Comparison of ENCODE assay signal across 9 cellular contexts in the genomic region with DNA sequence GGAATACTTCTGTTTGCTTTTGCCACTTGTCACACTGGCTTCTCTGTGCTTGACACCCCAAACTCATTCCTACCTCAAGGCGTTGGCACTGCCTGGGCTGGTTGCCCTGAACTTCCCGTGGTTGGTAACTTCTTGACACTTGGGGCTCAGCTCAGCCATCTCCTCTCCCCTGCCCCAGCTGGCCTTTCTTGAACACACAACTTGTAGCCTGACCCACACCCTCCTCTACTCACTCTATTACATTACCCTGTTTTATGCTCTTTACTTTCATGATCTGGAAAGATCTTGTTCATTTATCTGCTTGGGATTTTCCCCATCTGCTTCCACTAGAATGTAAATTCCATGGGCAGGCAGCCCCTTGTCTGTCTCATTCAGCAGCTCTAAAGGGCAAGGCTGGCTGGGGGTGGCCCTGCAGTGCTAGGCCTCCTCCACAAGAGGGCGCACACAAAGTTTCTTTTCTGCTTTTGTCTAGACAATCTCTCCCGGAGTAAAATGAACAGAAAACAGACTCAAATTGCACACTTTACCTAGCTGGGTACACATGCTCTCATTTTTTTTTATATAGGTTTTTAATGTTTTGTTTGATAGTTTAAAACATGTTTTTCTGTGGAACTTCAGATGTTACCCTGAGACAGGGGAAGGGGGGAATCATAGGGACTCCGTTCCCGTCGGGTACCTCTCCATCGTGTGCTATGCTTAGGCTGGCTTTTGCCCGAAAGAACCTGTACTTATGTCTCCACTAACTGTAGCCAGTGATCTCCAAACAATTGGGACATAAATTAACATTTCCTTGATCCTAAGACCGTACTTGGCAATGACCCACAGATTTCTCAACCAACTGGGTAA. TPM values are rescaled to one million over a fixed set of nuclear protein-coding genes. Genes with fewer than 3 reads are reported as not detected.
DNase-seq lines count a peak whose midpoint lies in the region; ATAC-seq and TF ChIP-seq lines count a peak whose summit lies in the region.
"Had no signal": no experiment of that assay in that cellular context is flagged by ENCODE, and none has a peak within 500 bp of the region (broad histone marks: within the 10 kb centered on the region; RNA-seq: fewer than 3 reads in every experiment).

No MANE protein-coding gene starts in this region.

- BruUV-seq in Caco-2 (replicated peaks; lab: Mats Ljungman, UMichigan) = no TSS peak

- CTCF ChIA-PET in Caco-2 (lab: Charles Lee) (interaction anchor here (0.6 to 2.1 kb wide), 10 partner anchors 9 to 168 kb away, joined by 3 to 9 read pairs (median 3); a partner anchor contains a TSS), T-cell (lab: Charles Lee) (interaction anchor here (0.5 to 1.6 kb wide), 10 partner anchors 9 to 313 kb away, joined by 3 to 7 read pairs (median 3); no protein-coding TSS in a partner anchor)

- peak; percentile 97 to 98 for TF ChIP-seq CTCF in Caco-2 (IDR thresholded peaks at IDR 0.05; ENCODE audit: insufficient read depth in 1 of 2, low read depth in 1 of 2, low read length in 1 of 2, severe bottlenecking in 1 of 2, unreplicated experiment in 1 of 2)

- no peaks in the 10 kb centered on the region for H3K9me3 Mint-ChIP-seq in Caco-2 (ENCODE audit: unreplicated experiment)
- no peaks in the 10 kb centered on the region for H3K9me3 Mint-ChIP-seq in T-cell

- DNase-seq in Caco-2 (peak; percentile 52 to 78), MG63 (peak; percentile 26), T-cell (peak in 30 of 34 experiments; percentile 9 to 61 (median 42)), anterior cingulate cortex (lab: John Stamatoyannopoulos, UW) (peak in 40 of 58 donors; percentile 4 to 67 (median 22)), hypothalamus (lab: John Stamatoyannopoulos, UW) (peak in 40 of 51 donors; percentile 4 to 73 (median 32))
- peak; percentile 53 for DNase-seq in stimulated activated CD4-positive, alpha-beta T cell treated with anti-CD3 and anti-CD28 coated beads, Interleukin-12 subunit alpha, Interleukin-12 subunit beta, amount 100 ng/mL, for 4 hours
- DNase-seq in NK-92 treated with Interleukin-12 subunit alpha and Interleukin-12 subunit beta, amount 100 ng/mL, for 24 hours (lab: John Stamatoyannopoulos, UW) = no peak

- H3K27me3 ChIP-seq in Caco-2 (replicated peaks; ENCODE audit: control insufficient read depth, insufficient read depth, low read length) (no peaks in the 10 kb centered on the region), MG63 (no peaks in the 10 kb centered on the region)

- H3K4me3 ChIP-seq in Caco-2 (ENCODE audit: low read depth, low read length) (no peak overlapping the region), MG63 (no peak overlapping the region)

- H3K4me1 Mint-ChIP-seq in Caco-2 (ENCODE audit: low read depth, unreplicated experiment) (peaks cover 14% of the 10 kb centered on the region), T-cell (peaks cover 0 to 4% (median 0%) of the 10 kb centered on the region in 3 donors)

- ATAC-seq in GM21360 (IDR thresholded peaks at IDR 0.05; ENCODE audit: unreplicated experiment) (peak; percentile 57), T-cell (replicated peaks in 1 of 4) (peak; percentile 51 to 79 (median 66))

- POLR2A ChIA-PET in Caco-2 (lab: Charles Lee) (no interaction called here), T-cell (lab: Charles Lee) (no interaction called here)

- H3K36me3 ChIP-seq in Caco-2 (ENCODE audit: control insufficient read depth, insufficient read depth, low read length) = no peaks in the 10 kb centered on the region
- no peaks in the 10 kb centered on the region for H3K36me3 ChIP-seq in MG63

- H3K27me3 Mint-ChIP-seq in Caco-2 (ENCODE audit: insufficient read depth, unreplicated experiment) = no peaks in the 10 kb centered on the region
- H3K27me3 Mint-ChIP-seq in T-cell = peaks cover 9 to 21% of the 10 kb centered on the region in 2 donors

- no peak overlapping the region for H3K4me3 Mint-ChIP-seq in Caco-2 (ENCODE audit: unreplicated experiment)
- no peak overlapping the region for H3K4me3 Mint-ChIP-seq in T-cell

- H3K4me1 ChIP-seq in Caco-2 = no peaks in the 10 kb centered on the region; the same call in 1 of the 2 replicates

- no peaks in the 10 kb centered on the region for H3K9me3 ChIP-seq in Caco-2
- H3K9me3 ChIP-seq in MG63 = no peaks in the 10 kb centered on the region

- H3K27ac Mint-ChIP-seq in Caco-2 (ENCODE audit: unreplicated experiment) = no peak overlapping the region
- no peak overlapping the region for H3K27ac Mint-ChIP-seq in T-cell

- intact Hi-C loops in Caco-2 (cut with micrococcal nuclease; ENCODE audit: unreplicated experiment) = loop anchor here (1.0 to 10.0 kb wide), 3 partner anchors 25 to 828 kb away; a partner anchor contains a TSS

- H3K36me3 Mint-ChIP-seq in Caco-2 (ENCODE audit: insufficient read depth, unreplicated experiment) (no peaks in the 10 kb centered on the region), T-cell (no peaks in the 10 kb centered on the region)

RNA-seq across cellular contexts. Expression of a gene that starts 16.4 kb away (rescaled TPM):
- total RNA-seq in Caco-2 (2022) = not detected in 2 replicates
- total RNA-seq in MG63 (2014; rRNA removed; shearing (Covaris generic); ENCODE audit: low replicate concordance) = not detected in 2 replicates
- total RNA-seq in T-cell = not detected
- total RNA-seq: T-helper 2 cell treated with Interferon-gamma antibody and Interleukin-4, amounts not matched to agents 100 ng/mL and 5 ng/mL, for 36 hours had no signal

RNA-seq across cellular contexts. Expression of a gene that starts 40.0 kb away (rescaled TPM):
- 21.4 and 21.8 TPM in 2 replicates for total RNA-seq in Caco-2 (2022)
- 6.4 and 14.7 TPM in 2 replicates for total RNA-seq in MG63 (2014; rRNA removed; shearing (Covaris generic); ENCODE audit: low replicate concordance)
- 10 to 100 TPM; 10.2 to 16.3 (median 13.4) TPM for total RNA-seq in T-cell
